8 cellular contexts compared by ENCODE assay signal in the genomic region with DNA sequence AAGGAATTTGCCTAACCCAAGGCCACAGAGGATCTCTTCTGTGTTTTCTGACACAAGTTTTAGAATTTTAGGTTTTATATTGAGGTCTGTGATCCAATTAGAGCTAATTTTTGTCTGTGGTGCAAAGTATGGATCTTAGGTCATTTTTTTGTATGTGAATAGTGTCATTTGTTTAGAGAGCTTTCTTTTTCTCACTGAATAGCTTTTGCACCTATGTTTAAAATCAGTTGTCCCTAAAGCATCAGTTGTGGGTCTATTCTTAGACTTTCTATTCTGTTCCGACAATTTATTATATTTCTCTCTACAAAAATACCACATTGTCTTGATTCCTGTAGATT. TPM values are rescaled to one million over a fixed set of nuclear protein-coding genes. Genes with fewer than 3 reads are reported as not detected.
DNase-seq lines count a peak whose midpoint lies in the region; ATAC-seq and TF ChIP-seq lines count a peak whose summit lies in the region.

No MANE protein-coding gene starts in this region.

- H3K4me1 Mint-ChIP-seq in activated T-cell treated with anti-CD3 and anti-CD28 coated beads, Interleukin-2, amount 50 U/mL, for 4 hours (ENCODE audit: low read depth) = peaks cover 25% of the 10 kb centered on the region
- H3K4me1 Mint-ChIP-seq in nephron = peaks cover 31% of the 10 kb centered on the region

- no peak for DNase-seq in activated T-cell treated with anti-CD3 and anti-CD28 coated beads, Interleukin-2, amount 50 U/mL, for 4 hours
- DNase-seq in activated T-cell treated with anti-CD3 and anti-CD28 coated beads for 4 hours = no peak
- DNase-seq in caudate nucleus (lab: John Stamatoyannopoulos, UW) = no peak
- DNase-seq in NCI-H1694 treated with DMSO at 0.1 percent for 48 hours (lab: John Stamatoyannopoulos, UW) = no peak
- no peak for DNase-seq in activated CD8-positive, alpha-beta memory T cell treated with anti-CD3 and anti-CD28 coated beads for 24 hours

- peak overlapping the region; percentile 95 to 96 (median 95) for H3K27ac Mint-ChIP-seq in nephron

- peaks cover 32% of the 10 kb centered on the region for H3K36me3 Mint-ChIP-seq in activated T-cell treated with anti-CD3 and anti-CD28 coated beads, Interleukin-2, amount 50 U/mL, for 4 hours (ENCODE audit: insufficient read depth)
- H3K36me3 Mint-ChIP-seq in nephron (ENCODE audit: low read depth) = peaks cover 29% of the 10 kb centered on the region

- TF ChIP-seq CTCF in nephron (IDR thresholded peaks at IDR 0.05; ENCODE audit: unreplicated experiment in 3 of 3) = no peak

- H3K9me3 Mint-ChIP-seq in activated T-cell treated with anti-CD3 and anti-CD28 coated beads, Interleukin-2, amount 50 U/mL, for 4 hours = peaks cover 5% of the 10 kb centered on the region
- peaks cover 2% of the 10 kb centered on the region for H3K9me3 Mint-ChIP-seq in nephron

- H3K27ac ChIP-seq in caudate nucleus (ENCODE audit: low read depth, low read length) = peak overlapping the region; percentile 74

- H3K27me3 Mint-ChIP-seq in activated T-cell treated with anti-CD3 and anti-CD28 coated beads, Interleukin-2, amount 50 U/mL, for 4 hours (ENCODE audit: low read depth) = no peaks in the 10 kb centered on the region
- peaks cover 6% of the 10 kb centered on the region for H3K27me3 Mint-ChIP-seq in nephron (ENCODE audit: low read depth)

- H3K4me3 Mint-ChIP-seq in activated T-cell treated with anti-CD3 and anti-CD28 coated beads, Interleukin-2, amount 50 U/mL, for 4 hours = peak overlapping the region; percentile 89
- H3K4me3 Mint-ChIP-seq in nephron = peak overlapping the region; percentile 92 to 97 (median 96)

- ATAC-seq in activated T-cell treated with anti-CD3 and anti-CD28 coated beads, Interleukin-2, amount 50 U/mL, for 4 hours = no peak
- ATAC-seq in HG03460 (IDR thresholded peaks at IDR 0.05; ENCODE audit: unreplicated experiment) (peak; percentile 3), HG03097 (IDR thresholded peaks at IDR 0.05; ENCODE audit: low FRiP score, unreplicated experiment) (no peak)

RNA-seq across cellular contexts. Expression of a gene that starts 0.3 kb away (rescaled TPM):
- total RNA-seq in activated T-cell treated with anti-CD3 and anti-CD28 coated beads, Interleukin-2, amount 50 U/mL, for 4 hours = 10 to 100 TPM; 17.2 to 24.1 (median 17.8) TPM

RNA-seq across cellular contexts. Expression of a gene that starts 41.3 kb away (rescaled TPM):
- 10 to 100 TPM; 37.8 to 48.9 (median 40.2) TPM for total RNA-seq in activated T-cell treated with anti-CD3 and anti-CD28 coated beads, Interleukin-2, amount 50 U/mL, for 4 hours
